Comparison of ENCODE assay signal across 8 cellular contexts in genomic region chr12:6384499-6385436, GRCh38. TPM values are rescaled to one million over a fixed set of nuclear protein-coding genes. Genes with fewer than 3 reads are reported as not detected.
DNase-seq lines count a peak whose midpoint lies in the region; ATAC-seq and TF ChIP-seq lines count a peak whose summit lies in the region.

No MANE protein-coding gene starts in this region.

- no TSS peak for BruUV-seq in Caco-2 (replicated peaks; lab: Mats Ljungman, UMichigan)

- ATAC-seq in WTC11 = no peak
- ATAC-seq in GM21515 (IDR thresholded peaks at IDR 0.05; ENCODE audit: unreplicated experiment) = no peak

- H3K4me1 Mint-ChIP-seq in Caco-2 (ENCODE audit: low read depth, unreplicated experiment) (peaks cover 19% of the 10 kb centered on the region), WTC11 (peaks cover 53% of the 10 kb centered on the region)

- H3K36me3 ChIP-seq in Caco-2 (ENCODE audit: control insufficient read depth, insufficient read depth, low read length) (peaks cover 11% of the 10 kb centered on the region), left ventricle myocardium inferior (peaks cover 37% of the 10 kb centered on the region), sigmoid colon (peaks cover 0 to 38% (median 24%) of the 10 kb centered on the region in 4 donors)

- peak overlapping the region; percentile 92 for H3K4me3 ChIP-seq in Caco-2 (ENCODE audit: low read depth, low read length)
- H3K4me3 ChIP-seq in left ventricle myocardium inferior = peak overlapping the region; percentile 76
- H3K4me3 ChIP-seq in sigmoid colon = peak overlapping the region; percentile 68 to 93 (median 84)

- 11 to 60% methylated on average over 36 of the region's 36 CpGs for WGBS in sigmoid colon, 2 donors

- no peak for TF ChIP-seq POLR2A in sigmoid colon (IDR thresholded peaks at IDR 0.05)

- no peaks in the 10 kb centered on the region for H3K9me3 Mint-ChIP-seq in Caco-2 (ENCODE audit: unreplicated experiment)
- H3K9me3 Mint-ChIP-seq in WTC11 = no peaks in the 10 kb centered on the region

- H3K27me3 Mint-ChIP-seq in Caco-2 (ENCODE audit: insufficient read depth, unreplicated experiment) (no peaks in the 10 kb centered on the region), WTC11 (ENCODE audit: low read depth) (peaks cover 38% of the 10 kb centered on the region)

- intact Hi-C loops in Caco-2 (cut with micrococcal nuclease; ENCODE audit: unreplicated experiment) = loop anchor here (1.0 to 2.0 kb wide), 3 partner anchors 8 to 48 kb away; no protein-coding TSS in a partner anchor
- intact Hi-C loops in left ventricle myocardium inferior (cut with micrococcal nuclease) = loop anchor here (10.0 kb wide), 1 partner anchor 50 kb away; no protein-coding TSS in a partner anchor
- intact Hi-C loops in sigmoid colon (cut with DNase I) = no loop called here

- H3K36me3 Mint-ChIP-seq in Caco-2 (ENCODE audit: insufficient read depth, unreplicated experiment) (peaks cover 62% of the 10 kb centered on the region), WTC11 (no peaks in the 10 kb centered on the region)

- POLR2A ChIA-PET in Caco-2 (lab: Charles Lee) = interaction anchor here (0.6 to 2.6 kb wide), 13 partner anchors 8 to 149 kb away, joined by 3 to 38 read pairs (median 8); partner anchors contain the start of genes GAPDH, MRPL51, PLEKHG6 and SCNN1A
- POLR2A ChIA-PET in WTC11 (lab: Charles Lee) = interaction anchor here (0.7 to 1.9 kb wide), 3 partner anchors 9 to 396 kb away, joined by 4 to 5 read pairs (median 4); partner anchors contain the start of gene SCNN1A

- H3K27ac ChIP-seq in left ventricle myocardium inferior (replicated peaks) (peak overlapping the region; percentile 97), sigmoid colon (peak overlapping the region; percentile 93 to 98 (median 94))

- CTCF ChIA-PET in Caco-2 (lab: Charles Lee) = interaction anchor here (0.9 to 2.3 kb wide), 8 partner anchors 8 to 81 kb away, joined by 3 to 17 read pairs (median 8); no protein-coding TSS in a partner anchor
- CTCF ChIA-PET in WTC11 (lab: Charles Lee) = interaction anchor here (0.9 to 2.7 kb wide), 6 partner anchors 10 to 89 kb away, joined by 3 to 13 read pairs (median 6); no protein-coding TSS in a partner anchor

- H3K9me3 ChIP-seq in Caco-2 (no peaks in the 10 kb centered on the region), left ventricle myocardium inferior (replicated peaks) (no peaks in the 10 kb centered on the region), sigmoid colon (no peaks in the 10 kb centered on the region)

- peak overlapping the region; percentile 92 for H3K27ac Mint-ChIP-seq in Caco-2 (ENCODE audit: unreplicated experiment)
- H3K27ac Mint-ChIP-seq in WTC11 = no peak overlapping the region

- no peak for TF ChIP-seq EP300 in sigmoid colon (IDR thresholded peaks at IDR 0.05)

- H3K27me3 ChIP-seq in Caco-2 (replicated peaks; ENCODE audit: control insufficient read depth, insufficient read depth, low read length) = no peaks in the 10 kb centered on the region
- no peaks in the 10 kb centered on the region for H3K27me3 ChIP-seq in left ventricle myocardium inferior (ENCODE audit: low read depth)
- H3K27me3 ChIP-seq in sigmoid colon = no peaks in the 10 kb centered on the region

- TF ChIP-seq CTCF in Caco-2 (IDR thresholded peaks at IDR 0.05; ENCODE audit: insufficient read depth in 1 of 2, low read depth in 1 of 2, low read length in 1 of 2, severe bottlenecking in 1 of 2, unreplicated experiment in 1 of 2) (peak in 1 of 2 experiments; percentile 39), WTC11 (IDR thresholded peaks at IDR 0.05) (no peak), left ventricle myocardium inferior (IDR thresholded peaks at IDR 0.05; ENCODE audit: borderline replicate concordance) (no peak), sigmoid colon (IDR thresholded peaks at IDR 0.05) (no peak)

- DNase-seq in Caco-2 (peak in 1 of 2 experiments; percentile 47), WTC11 (ENCODE audit: low spot score) (no peak), left ventricle myocardium inferior (no peak), sigmoid colon (peak; percentile 77), middle frontal gyrus (ENCODE audit: extremely low spot score, low spot score) (no peak), kidney glomerular epithelial cell (lab: John Stamatoyannopoulos, UW) (no peak)
- DNase-seq in activated CD4-positive, alpha-beta T cell treated with anti-CD3 and anti-CD28 coated beads, Interleukin-2, amount 50 U/mL, for 1 hour = no peak

- peaks cover 25% of the 10 kb centered on the region for H3K4me1 ChIP-seq in Caco-2
- H3K4me1 ChIP-seq in left ventricle myocardium inferior = peaks cover 39% of the 10 kb centered on the region
- H3K4me1 ChIP-seq in sigmoid colon = peaks cover 3 to 74% (median 62%) of the 10 kb centered on the region in 4 donors

- H3K4me3 Mint-ChIP-seq in Caco-2 (ENCODE audit: unreplicated experiment) = peak overlapping the region; percentile 96
- H3K4me3 Mint-ChIP-seq in WTC11 = 0 out of 2 replicates have a peak overlapping the region, but pooled peaks have one; percentile 16

TF ChIP-seq in WTC11, 78 proteins besides CTCF, POLR2A, EP300 and RAD21:
- TF ChIP-seq E2F1 (CRISPR knock-in tag; IDR thresholded peaks at IDR 0.05) (no peak), ELF4 (CRISPR knock-in tag; IDR thresholded peaks at IDR 0.05; ENCODE audit: low read depth) (no peak), GRHL2 (CRISPR knock-in tag; IDR thresholded peaks at IDR 0.05; ENCODE audit: insufficient replicate concordance, severe bottlenecking) (no peak), HMGA2 (CRISPR knock-in tag; IDR thresholded peaks at IDR 0.05) (no peak), GABPB1 (CRISPR knock-in tag; IDR thresholded peaks at IDR 0.05) (no peak), USF2 (CRISPR knock-in tag; IDR thresholded peaks at IDR 0.05) (no peak), TEAD1 (CRISPR knock-in tag; IDR thresholded peaks at IDR 0.05) (no peak), ZNF396 (CRISPR knock-in tag; IDR thresholded peaks at IDR 0.05; ENCODE audit: borderline replicate concordance) (no peak), TP53 (CRISPR knock-in tag; IDR thresholded peaks at IDR 0.05) (no peak), ZNF512 (CRISPR knock-in tag; IDR thresholded peaks at IDR 0.05; ENCODE audit: borderline replicate concordance) (no peak)
- TF ChIP-seq, protein P1, sequence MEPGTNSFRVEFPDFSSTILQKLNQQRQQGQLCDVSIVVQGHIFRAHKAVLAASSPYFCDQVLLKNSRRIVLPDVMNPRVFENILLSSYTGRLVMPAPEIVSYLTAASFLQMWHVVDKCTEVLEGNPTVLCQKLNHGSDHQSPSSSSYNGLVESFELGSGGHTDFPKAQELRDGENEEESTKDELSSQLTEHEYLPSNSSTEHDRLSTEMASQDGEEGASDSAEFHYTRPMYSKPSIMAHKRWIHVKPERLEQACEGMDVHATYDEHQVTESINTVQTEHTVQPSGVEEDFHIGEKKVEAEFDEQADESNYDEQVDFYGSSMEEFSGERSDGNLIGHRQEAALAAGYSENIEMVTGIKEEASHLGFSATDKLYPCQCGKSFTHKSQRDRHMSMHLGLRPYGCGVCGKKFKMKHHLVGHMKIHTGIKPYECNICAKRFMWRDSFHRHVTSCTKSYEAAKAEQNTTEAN (CRISPR knock-in tag; IDR thresholded peaks at IDR 0.05) = no peak

RNA-seq across cellular contexts. Expression of gene LTBR, which starts 0.8 kb away (rescaled TPM):
- 194 and 197 TPM in 2 replicates for total RNA-seq in Caco-2 (2022)
- total RNA-seq in WTC11 (2021) = 4.0 to 6.1 TPM (median 4.5 TPM) in 3 replicates
- total RNA-seq in left ventricle myocardium inferior = 23.5 TPM
- total RNA-seq in sigmoid colon = 100 to 1,000 TPM in 3 of 4 donors, 10 to 100 TPM in 1; 85.2 to 200 (median 125) TPM
- polyA plus RNA-seq in sigmoid colon = 10 to 100 TPM; 36.3 to 85.2 (median 37.8) TPM

RNA-seq across cellular contexts. Expression of gene SCNN1A, which starts 9.4 kb away (rescaled TPM):
- 52.6 and 53.5 TPM in 2 replicates for total RNA-seq in Caco-2 (2022)
- 97.6 to 108 TPM (median 100 TPM) in 3 replicates for total RNA-seq in WTC11 (2021)
- total RNA-seq in left ventricle myocardium inferior = 0.22 TPM
- total RNA-seq in sigmoid colon = 1 to 10 TPM in 3 of 4 donors, under 1 TPM in 1; 0.82 to 7.2 (median 1.1) TPM
- 100 to 1,000 TPM in 1 of 3 donors, 10 to 100 TPM in 2; 51.1 to 169 (median 53.5) TPM for polyA plus RNA-seq in sigmoid colon

RNA-seq across cellular contexts. Expression of gene TNFRSF1A, which starts 42.9 kb away (rescaled TPM):
- 79.0 and 79.4 TPM in 2 replicates for total RNA-seq in Caco-2 (2022)
- 32.3 to 44.1 TPM (median 32.4 TPM) in 3 replicates for total RNA-seq in WTC11 (2021)
- 45.6 TPM for total RNA-seq in left ventricle myocardium inferior
- total RNA-seq in sigmoid colon = 100 to 1,000 TPM; 135 to 191 (median 176) TPM
- polyA plus RNA-seq in sigmoid colon = 100 to 1,000 TPM in 1 of 3 donors, 10 to 100 TPM in 2; 31.7 to 107 (median 74.5) TPM

RNA-seq across cellular contexts. Expression of gene CD27, which starts 60.0 kb away (rescaled TPM):
- total RNA-seq in Caco-2 (2022) (not detected in 2 replicates), WTC11 (2021) (0.23 to 0.34 TPM (median 0.28 TPM) in 3 replicates), left ventricle myocardium inferior (0.16 TPM), sigmoid colon (under 1 TPM in 1 of 4 donors, not detected in 3; 0.81 TPM)
- 10 to 100 TPM in 1 of 3 donors, 1 to 10 TPM in 1, under 1 TPM in 1; 0.60 to 29.0 (median 2.3) TPM for polyA plus RNA-seq in sigmoid colon
